In the genomic region with DNA sequence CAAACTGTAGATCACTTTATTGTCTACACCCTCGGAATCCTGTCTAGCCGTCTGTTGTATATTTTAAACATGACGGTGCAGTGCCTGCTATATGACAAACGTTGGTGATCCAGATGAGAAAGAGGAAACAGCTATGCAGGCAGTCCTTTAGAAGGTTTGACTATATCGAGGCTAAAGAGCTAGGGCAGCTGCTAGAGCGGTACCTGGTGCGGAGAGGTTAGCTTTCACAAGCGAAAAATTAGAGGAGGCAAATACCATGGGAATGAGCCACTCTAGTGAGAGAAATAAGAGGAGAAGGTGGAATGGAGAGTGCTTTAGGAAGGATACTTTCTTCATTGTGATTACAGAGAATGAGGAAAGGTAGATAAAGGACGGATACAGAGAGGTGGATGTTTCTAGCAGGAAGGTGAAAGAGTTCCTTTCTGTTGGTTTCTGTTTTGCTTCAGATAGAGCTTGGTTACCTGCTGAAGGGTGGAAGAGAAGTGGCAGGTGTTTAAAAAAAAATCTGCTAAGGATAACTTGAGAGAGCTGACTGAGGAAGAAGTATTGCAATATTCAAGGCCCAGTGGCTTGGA, we compare ENCODE assay signal across 8 cellular contexts. TPM values are rescaled to one million over a fixed set of nuclear protein-coding genes. Genes with fewer than 3 reads are reported as not detected.
DNase-seq lines count a peak whose midpoint lies in the region; ATAC-seq and TF ChIP-seq lines count a peak whose summit lies in the region.

No MANE protein-coding gene starts in this region.

- peak overlapping the region; percentile 93 for H3K4me2 ChIP-seq in GM23338

- no peaks in the 10 kb centered on the region for H3K9me3 ChIP-seq in CD4-positive, alpha-beta memory T cell (ENCODE audit: control insufficient read depth in 1 of 2, low read length in 2 of 2)

- no peaks in the 10 kb centered on the region for H3K9me2 ChIP-seq in GM23338 (ENCODE audit: insufficient read depth)

- H2AFZ ChIP-seq in GM23338, result peak overlapping the region; percentile 54

- peak overlapping the region; percentile 71 to 82 for H3K4me3 ChIP-seq in CD4-positive, alpha-beta memory T cell (ENCODE audit: low read length in 2 of 2)
- peak overlapping the region; percentile 59 for H3K4me3 ChIP-seq in GM23338

- peak overlapping the region; percentile 85 to 99 (median 98) for H3K27ac Mint-ChIP-seq in CD4-positive, alpha-beta memory T cell
- H3K27ac Mint-ChIP-seq in GM23338, result peak overlapping the region; percentile 37
- H3K27ac Mint-ChIP-seq in naive thymus-derived CD8-positive, alpha-beta T cell, result peak overlapping the region; percentile 93 to 98 (median 96)

- peaks cover 0 to 3% (median 0%) of the 10 kb centered on the region in 8 donors for H3K9me3 Mint-ChIP-seq in CD4-positive, alpha-beta memory T cell
- no peaks in the 10 kb centered on the region for H3K9me3 Mint-ChIP-seq in GM23338
- peaks cover 0 to 4% (median 0%) of the 10 kb centered on the region in 9 donors for H3K9me3 Mint-ChIP-seq in naive thymus-derived CD8-positive, alpha-beta T cell

- no peaks in the 10 kb centered on the region for H3K27me3 ChIP-seq in CD4-positive, alpha-beta memory T cell (ENCODE audit: insufficient read depth, low read length)
- no peaks in the 10 kb centered on the region for H3K27me3 ChIP-seq in GM23338 (ENCODE audit: insufficient read depth)

- peak in 3 of 5 donors; percentile 43 to 53 (median 52) for DNase-seq in CD4-positive, alpha-beta memory T cell
- DNase-seq in GM23338 (ENCODE audit: low spot score) (peak; percentile 20), RWPE1 (ENCODE audit: low spot score) (peak; percentile 45), GM03348 (ENCODE audit: low spot score) (no peak)
- DNase-seq in effector CD8-positive, alpha-beta T cell (lab: John Stamatoyannopoulos, UW), result peak; percentile 10
- DNase-seq in naive thymus-derived CD8-positive, alpha-beta T cell, result peak in 5 of 10 donors; percentile 13 to 55 (median 39)
- DNase-seq in stimulated activated CD4-positive, alpha-beta T cell treated with anti-CD3 and anti-CD28 coated beads, Interleukin-12 subunit alpha, Interleukin-12 subunit beta, amount 100 ng/mL, for 4 hours, result no peak

- no peaks in the 10 kb centered on the region for H4K20me1 ChIP-seq in GM23338 (replicated peaks; ENCODE audit: insufficient read depth)

- H3K4me1 Mint-ChIP-seq in CD4-positive, alpha-beta memory T cell, result peaks cover 25 to 43% (median 33%) of the 10 kb centered on the region in 4 donors
- H3K4me1 Mint-ChIP-seq in GM23338, result peaks cover 20% of the 10 kb centered on the region
- peaks cover 22 to 43% (median 39%) of the 10 kb centered on the region in 4 donors for H3K4me1 Mint-ChIP-seq in naive thymus-derived CD8-positive, alpha-beta T cell

- peak overlapping the region; percentile 86 to 98 (median 90) for H3K4me3 Mint-ChIP-seq in CD4-positive, alpha-beta memory T cell
- H3K4me3 Mint-ChIP-seq in GM23338, result peak overlapping the region; percentile 80
- H3K4me3 Mint-ChIP-seq in naive thymus-derived CD8-positive, alpha-beta T cell, result peak overlapping the region; percentile 86 to 98 (median 92)

- no peaks in the 10 kb centered on the region for H3K36me3 ChIP-seq in CD4-positive, alpha-beta memory T cell (ENCODE audit: insufficient read depth, low read length)
- H3K36me3 ChIP-seq in GM23338 (ENCODE audit: insufficient read depth), result no peaks in the 10 kb centered on the region

- TF ChIP-seq CTCF in GM23338 (conservative IDR thresholded peaks at IDR 0.05; ENCODE audit: low read depth in 2 of 2) (no peak), RWPE1 (conservative IDR thresholded peaks at IDR 0.05; ENCODE audit: low read depth) (no peak)

- peak overlapping the region; percentile 91 for H3K27ac ChIP-seq in CD4-positive, alpha-beta memory T cell (ENCODE audit: low read depth, low read length)
- peak overlapping the region; percentile 84 for H3K27ac ChIP-seq in GM23338 (ENCODE audit: low read depth)
- H3K27ac ChIP-seq in RWPE1, result peak overlapping the region; percentile 96

- no peaks in the 10 kb centered on the region for H3F3A ChIP-seq in GM23338 (replicated peaks; ENCODE audit: low read depth)

- POLR2A ChIA-PET in CD4-positive, alpha-beta memory T cell (lab: Charles Lee; ENCODE audit: partially characterized antibody), result interaction anchor here (0.8 to 4.2 kb wide), 17 partner anchors 11 to 1539 kb away, joined by 3 to 61 read pairs (median 4); a partner anchor contains a TSS
- POLR2A ChIA-PET in RWPE1 (lab: Yijun Ruan, JAX; ENCODE audit: low non-redundant PET), result interaction anchor here (0.5 to 0.6 kb wide), 3 partner anchors 12 to 1761 kb away, joined by 3 read pairs; no protein-coding TSS in a partner anchor
- POLR2A ChIA-PET in naive thymus-derived CD8-positive, alpha-beta T cell (lab: Charles Lee), result interaction anchor here (1.5 to 3.5 kb wide), 4 partner anchors 10 to 1307 kb away, joined by 7 to 34 read pairs (median 10); a partner anchor contains a TSS

- H3K79me2 ChIP-seq in GM23338 (replicated peaks; ENCODE audit: insufficient read depth), result peaks cover 16% of the 10 kb centered on the region

- H3K27me3 Mint-ChIP-seq in CD4-positive, alpha-beta memory T cell, result no peaks in the 10 kb centered on the region
- peaks cover 5% of the 10 kb centered on the region for H3K27me3 Mint-ChIP-seq in GM23338 (ENCODE audit: insufficient read depth, low read depth, poor library complexity)
- H3K27me3 Mint-ChIP-seq in naive thymus-derived CD8-positive, alpha-beta T cell, result no peaks in the 10 kb centered on the region

- H3K36me3 Mint-ChIP-seq in CD4-positive, alpha-beta memory T cell, result peaks cover 6 to 19% of the 10 kb centered on the region in 2 donors
- no peaks in the 10 kb centered on the region for H3K36me3 Mint-ChIP-seq in GM23338 (ENCODE audit: low read depth)
- peaks cover 0 to 3% (median 0%) of the 10 kb centered on the region in 3 donors for H3K36me3 Mint-ChIP-seq in naive thymus-derived CD8-positive, alpha-beta T cell

- H3K4me1 ChIP-seq in CD4-positive, alpha-beta memory T cell (ENCODE audit: insufficient read depth, low read length), result peaks cover 36% of the 10 kb centered on the region
- H3K4me1 ChIP-seq in GM23338 (ENCODE audit: insufficient read depth), result peaks cover 19% of the 10 kb centered on the region

- CTCF ChIA-PET in CD4-positive, alpha-beta memory T cell (lab: Charles Lee; ENCODE audit: partially characterized antibody), result interaction anchor here (1.4 to 1.5 kb wide), 3 partner anchors 11 to 123 kb away, joined by 4 to 10 read pairs (median 5); no protein-coding TSS in a partner anchor
- CTCF ChIA-PET in RWPE1 (lab: Yijun Ruan, JAX), result interaction anchor here (0.5 to 1.0 kb wide), 3 partner anchors 9 to 142 kb away, joined by 3 read pairs; no protein-coding TSS in a partner anchor

- ATAC-seq in GM23338, result no peak
- ATAC-seq in naive thymus-derived CD8-positive, alpha-beta T cell, result peak; percentile 12 to 24
- ATAC-seq in HG03095 (IDR thresholded peaks at IDR 0.05; ENCODE audit: unreplicated experiment), result no peak

- intact Hi-C loops in CD4-positive, alpha-beta memory T cell (cut with micrococcal nuclease), result loop anchor here (1.0 to 5.0 kb wide), 3 partner anchors 36 to 1027 kb away; no protein-coding TSS in a partner anchor

RNA-seq across cellular contexts. Expression of a gene that starts 1.0 kb away (rescaled TPM):
- 10 to 100 TPM; 23.3 to 27.5 TPM for total RNA-seq in CD4-positive, alpha-beta memory T cell
- polyA plus RNA-seq in CD4-positive, alpha-beta memory T cell, result 10 to 100 TPM in 1 of 2 donors, 1 to 10 TPM in 1; 7.1 to 10.4 TPM
- 2.1 and 2.7 TPM in 2 replicates for total RNA-seq in GM23338 (2014; rRNA removed; shearing (Covaris generic))
- 1.9 and 2.0 TPM in 2 replicates for polyA plus RNA-seq in GM23338 (2016; fragmentation: Nextera tagmentation; extraction: Ambion mirVana)
- total RNA-seq in naive thymus-derived CD8-positive, alpha-beta T cell, result 10 to 100 TPM; 13.6 to 25.1 TPM
- polyA plus RNA-seq in naive thymus-derived CD8-positive, alpha-beta T cell, result 1 to 10 TPM; 4.6 to 5.0 (median 4.9) TPM

Comparison
In these comparisons a context has a peak if more than half of its experiments do, and no peak if none do; other contexts are left out.
1. DNase-seq: peak in CD4-positive, alpha-beta memory T cell (3 of 5), GM23338 (single experiment), RWPE1 (single experiment) and effector CD8-positive, alpha-beta T cell (single experiment); none in GM03348 (single experiment) and stimulated activated CD4-positive, alpha-beta T cell treated with anti-CD3 and anti-CD28 coated beads, Interleukin-12 subunit alpha, Interleukin-12 subunit beta, amount 100 ng/mL, for 4 hours (single experiment).
2. H3K27ac Mint-ChIP-seq: peak in every context shown above with its lines; median percentile 98 in CD4-positive, alpha-beta memory T cell; 96 in naive thymus-derived CD8-positive, alpha-beta T cell; 37 in GM23338.
3. ATAC-seq: peak in naive thymus-derived CD8-positive, alpha-beta T cell (2 of 2); none in GM23338 (single experiment) and HG03095 (single experiment).
4. Peak in every context shown above with its lines, with median percentiles within 50 percentile points of each other: H3K27ac ChIP-seq and H3K4me3 Mint-ChIP-seq.